5 cellular contexts compared by ENCODE assay signal in genomic region chr7:71479231-71479630, GRCh38.
"Had no signal": no experiment of that assay in that cellular context is flagged by ENCODE, and none has a peak within 500 bp of the region (broad histone marks: within the 10 kb centered on the region; RNA-seq: fewer than 3 reads in every experiment).

No MANE protein-coding gene starts in this region.

- H2AFZ ChIP-seq: GM23248 had no signal

- ATAC-seq: K562 had no signal

- H3K9ac ChIP-seq: GM23248 had no signal

- DNase-seq: GM23248, H9, HCEC 1CT, IMR-90 had no signal

- H3K27ac ChIP-seq: GM23248 had no signal

- H3K4me3 ChIP-seq: GM23248, K562 had no signal

- H3K4me3 Mint-ChIP-seq: H9 had no signal
